10 cellular contexts compared by ENCODE assay signal in genomic region chr5:157516626-157517325, GRCh38. TPM values are rescaled to one million over a fixed set of nuclear protein-coding genes. Genes with fewer than 3 reads are reported as not detected.
DNase-seq lines count a peak whose midpoint lies in the region; ATAC-seq and TF ChIP-seq lines count a peak whose summit lies in the region.
"Had no signal": no experiment of that assay in that cellular context is flagged by ENCODE, and none has a peak within 500 bp of the region (broad histone marks: within the 10 kb centered on the region; RNA-seq: fewer than 3 reads in every experiment).

No MANE protein-coding gene starts in this region.

- no peak for ATAC-seq in GM19023 (IDR thresholded peaks at IDR 0.05; ENCODE audit: unreplicated experiment)

- no peak overlapping the region for H2AFZ ChIP-seq in SK-N-SH (ENCODE audit: low read depth)
- H2AFZ ChIP-seq: parathyroid adenoma had no signal

- H3K27me3 ChIP-seq in BJ (ENCODE audit: control insufficient read depth, insufficient read depth, low read length) (no peaks in the 10 kb centered on the region), SK-N-SH (ENCODE audit: insufficient read depth) (no peaks in the 10 kb centered on the region), ovary (no peaks in the 10 kb centered on the region)

- H3K4me2 ChIP-seq in SK-N-SH: peak overlapping the region; percentile 74

- DNase-seq in BJ (ENCODE audit: low read depth) (peak; percentile 82), SK-N-SH (no peak), fibroblast of peridontal ligament (ENCODE audit: extremely low read depth) (peak; percentile 88), ovary (peak; percentile 64 to 89 (median 72)), putamen (ENCODE audit: low spot score) (no peak), COR-L47 (lab: John Stamatoyannopoulos, UW) (no peak), NCI-H2171 treated with DMSO at 0.1 percent for 48 hours (lab: John Stamatoyannopoulos, UW) (no peak)
- DNase-seq: activated naive CD8-positive, alpha-beta T cell treated with anti-CD3 and anti-CD28 coated beads, Interleukin-2, amount 10 ng/mL, durations not matched to agents 7 days and 5 days had no signal

- TF ChIP-seq RAD21 in SK-N-SH (IDR thresholded peaks at IDR 0.05; ENCODE audit: low read length): no peak

- POLR2A ChIA-PET in BJ (lab: Charles Lee) (interaction anchor here (0.8 kb wide), 1 partner anchor 46 kb away, joined by 4 read pairs; no protein-coding TSS in a partner anchor), SK-N-SH (lab: Yijun Ruan, JAX) (no interaction called here)

- peaks cover 7% of the 10 kb centered on the region; the same call in 1 of the 2 replicates for H4K20me1 ChIP-seq in SK-N-SH (ENCODE audit: insufficient read depth)

- no peak for TF ChIP-seq POLR2A in ovary (IDR thresholded peaks at IDR 0.05)

- TF ChIP-seq CTCF in BJ (IDR thresholded peaks at IDR 0.05; ENCODE audit: insufficient read depth, low read depth, low read length) (no peak), SK-N-SH (IDR thresholded peaks at IDR 0.05) (no peak), ovary (IDR thresholded peaks at IDR 0.05) (no peak)

- 23% methylated on average over 5 of the region's 5 CpGs for WGBS in SK-N-SH (ENCODE audit: low lambda C conversion rate)
- 1 to 14% (median 7%) methylated on average over 5 of the region's 5 CpGs for WGBS in ovary, 3 donors

- TF ChIP-seq EP300 in SK-N-SH (IDR thresholded peaks at IDR 0.05; ENCODE audit: borderline replicate concordance in 1 of 2, low read depth in 1 of 2, low read length in 1 of 2) (peak in 1 of 2 experiments; percentile 50; a peak in 1 of 4 replicates), ovary (IDR thresholded peaks at IDR 0.05) (no peak)

- peaks cover 59% of the 10 kb centered on the region for H3K79me2 ChIP-seq in SK-N-SH (ENCODE audit: insufficient read depth)
- H3K79me2 ChIP-seq: parathyroid adenoma had no signal

- H3K4me1 ChIP-seq in SK-N-SH (ENCODE audit: control insufficient read depth in 1 of 2, insufficient read depth in 2 of 2, low read depth in 1 of 2, low read length in 1 of 2) (peaks cover 18 to 38% of the 10 kb centered on the region in 2 experiments), ovary (ENCODE audit: insufficient read depth) (peaks cover 14% of the 10 kb centered on the region)
- H3K4me1 ChIP-seq: parathyroid adenoma had no signal

- H3K27ac ChIP-seq in SK-N-SH (ENCODE audit: low read depth in 2 of 2, low read length in 1 of 2) (peak overlapping the region; percentile 76 to 98), ovary (peak overlapping the region in 1 of 2 donors; percentile 51)
- H3K27ac ChIP-seq: parathyroid adenoma had no signal

- peaks cover 72% of the 10 kb centered on the region for H3F3A ChIP-seq in SK-N-SH (replicated peaks; ENCODE audit: insufficient read depth)

- peak overlapping the region; percentile 72 for H3K9ac ChIP-seq in SK-N-SH
- H3K9ac ChIP-seq: parathyroid adenoma had no signal

- H3K4me3 ChIP-seq in BJ (ENCODE audit: low read depth, low read length) (no peak overlapping the region), SK-N-SH (ENCODE audit: low read depth in 2 of 2, low read length in 1 of 2) (no peak overlapping the region), ovary (no peak overlapping the region)

- peaks cover 3% of the 10 kb centered on the region for H3K36me3 ChIP-seq in BJ (ENCODE audit: control insufficient read depth, insufficient read depth, low read length)
- peaks cover 12 to 48% of the 10 kb centered on the region in 2 experiments for H3K36me3 ChIP-seq in SK-N-SH (replicated peaks in 1 of 2; ENCODE audit: control insufficient read depth in 1 of 2, insufficient read depth in 2 of 2, low read length in 1 of 2)
- no peaks in the 10 kb centered on the region for H3K36me3 ChIP-seq in ovary

- intact Hi-C loops in ovary (cut with DNase I): loop anchor here in 1 of 4 donors (10.0 kb wide), 1 partner anchor 58 kb away; the partner anchor contains the start of gene ADAM19

- CTCF ChIA-PET in BJ (lab: Yijun Ruan, JAX): interaction anchor here (0.9 to 1.4 kb wide), 6 partner anchors 13 to 202 kb away, joined by 3 to 4 read pairs (median 4); no protein-coding TSS in a partner anchor
- CTCF ChIA-PET in SK-N-SH (lab: Yijun Ruan, JAX): no interaction called here

- H3K9me3 ChIP-seq in SK-N-SH (no peaks in the 10 kb centered on the region), ovary (no peaks in the 10 kb centered on the region)

- no peaks in the 10 kb centered on the region for H3K9me2 ChIP-seq in SK-N-SH

TF ChIP-seq in SK-N-SH, 30 proteins besides CTCF, POLR2A, EP300 and RAD21:
- TF ChIP-seq FOSL2 (IDR thresholded peaks at IDR 0.05; ENCODE audit: borderline replicate concordance, low read depth) (peak; percentile 74; the same call in 1 of the 2 replicates), MEF2A (IDR thresholded peaks at IDR 0.05; ENCODE audit: borderline replicate concordance, low read depth) (no peak), POLR2AphosphoS5 (IDR thresholded peaks at IDR 0.05; ENCODE audit: low read depth, low read length) (peak; percentile 59; the same call in 1 of the 2 replicates), USF1 (IDR thresholded peaks at IDR 0.05; ENCODE audit: borderline replicate concordance, low read depth) (no peak), MAX (IDR thresholded peaks at IDR 0.05; ENCODE audit: low read depth) (peak; percentile 93), PBX3 (IDR thresholded peaks at IDR 0.05) (peak; percentile 41; the same call in 1 of the 2 replicates), NFIC (IDR thresholded peaks at IDR 0.05; ENCODE audit: borderline replicate concordance) (peak; percentile 86), SIN3A (IDR thresholded peaks at IDR 0.05; ENCODE audit: borderline replicate concordance, low read depth, low read length) (peak; percentile 38; the same call in 1 of the 2 replicates), RFX5 (IDR thresholded peaks at IDR 0.05; ENCODE audit: low read length) (no peak), JUND (IDR thresholded peaks at IDR 0.05) (peak; percentile 66), YY1 (IDR thresholded peaks at IDR 0.05; ENCODE audit: low read depth) (no peak; the same call in 1 of the 2 replicates), TEAD4 (IDR thresholded peaks at IDR 0.05; ENCODE audit: borderline replicate concordance, insufficient read depth) (peak; percentile 43; the same call in 1 of the 2 replicates), TCF12 (IDR thresholded peaks at IDR 0.05) (peak; percentile 88)

RNA-seq across cellular contexts. Expression of gene NIPAL4, which starts 56.8 kb away (rescaled TPM):
- 2.2 and 4.4 TPM in 2 replicates for polyA plus RNA-seq in BJ (2011; rRNA removed)
- 2.5 and 3.2 TPM in 2 replicates for polyA minus RNA-seq in BJ (2011; rRNA and poly(A)+ RNA removed)
- polyA plus RNA-seq in SK-N-SH (2012; rRNA removed): 2.3 and 2.6 TPM in 2 replicates
- 2.3 and 2.8 TPM in 2 replicates for polyA plus RNA-seq in SK-N-SH (2012; cell fraction: cytosol; rRNA removed)
- polyA plus RNA-seq in SK-N-SH (2012; cell fraction: nucleus; rRNA removed): 2.6 and 4.7 TPM in 2 replicates
- under 1 TPM in 1 of 7 donors, not detected in 6; 0.80 TPM for total RNA-seq in ovary
- not detected for polyA plus RNA-seq in ovary
- total RNA-seq: activated naive CD8-positive, alpha-beta T cell treated with anti-CD3 and anti-CD28 coated beads, Interleukin-2, amount 10 ng/mL, durations not matched to agents 7 days and 5 days had no signal

RNA-seq across cellular contexts. Expression of gene ADAM19, which starts 58.8 kb away (rescaled TPM):
- 57.5 and 68.3 TPM in 2 replicates for polyA plus RNA-seq in BJ (2011; rRNA removed)
- polyA minus RNA-seq in BJ (2011; rRNA and poly(A)+ RNA removed): 110 and 114 TPM in 2 replicates
- 43.1 and 46.9 TPM in 2 replicates for polyA plus RNA-seq in SK-N-SH (2012; rRNA removed)
- 33.7 and 41.3 TPM in 2 replicates for polyA plus RNA-seq in SK-N-SH (2012; cell fraction: cytosol; rRNA removed)
- polyA plus RNA-seq in SK-N-SH (2012; cell fraction: nucleus; rRNA removed): 61.7 and 79.6 TPM in 2 replicates
- total RNA-seq in ovary: 10 to 100 TPM in 2 of 7 donors, 1 to 10 TPM in 5; 1.7 to 11.6 (median 3.0) TPM
- polyA plus RNA-seq in ovary: 10 to 100 TPM in 1 of 2 donors, 1 to 10 TPM in 1; 1.6 to 10.1 TPM

Comparison
In these comparisons a context has a peak if more than half of its experiments do, and no peak if none do; other contexts are left out.
1. DNase-seq: peak in BJ (single experiment), fibroblast of peridontal ligament (single experiment) and ovary (5 of 5); none in SK-N-SH (single experiment), putamen (single experiment), COR-L47 (single experiment) and NCI-H2171 treated with DMSO at 0.1 percent for 48 hours (single experiment).